In genomic region chr2:138066139-138066806, GRCh38 we compare ENCODE assay signal across 28 cellular contexts.
"Had no signal": no experiment of that assay in that cellular context is flagged by ENCODE, and none has a peak within 500 bp of the region (broad histone marks: within the 10 kb centered on the region; RNA-seq: fewer than 3 reads in every experiment).

No MANE protein-coding gene starts in this region.

- H3K27me3 ChIP-seq: ovary, stomach, thyroid gland, tibial nerve, upper lobe of left lung, vagina had no signal

- H3K36me3 ChIP-seq: neural progenitor cell, ovary, stomach, thoracic aorta, thyroid gland, tibial nerve, upper lobe of left lung, vagina had no signal

- H3K4me1 Mint-ChIP-seq: natural killer cell; nephron; neural progenitor cell; stimulated activated effector memory CD8-positive, alpha-beta T cell treated with anti-CD3 and anti-CD28 coated beads, Interleukin-12 subunit alpha, Interleukin-12 subunit beta, amount 100 ng/mL, for 72 hours; stimulated activated naive B cell treated with anti-CD40 and anti-IgM and Interleukin-4, amounts not matched to agents 10 μg/mL and 1 μg/mL and 100 μg/mL, for 72 hours had no signal

- H3K4me1 ChIP-seq: parathyroid adenoma, psoas muscle, thyroid gland, tibial nerve, upper lobe of left lung, vagina had no signal

- H3K27ac Mint-ChIP-seq: natural killer cell; nephron; neural progenitor cell; progenitor cell of endocrine pancreas; stimulated activated effector memory CD8-positive, alpha-beta T cell treated with anti-CD3 and anti-CD28 coated beads, Interleukin-12 subunit alpha, Interleukin-12 subunit beta, amount 100 ng/mL, for 72 hours; stimulated activated naive B cell treated with anti-CD40 and anti-IgM and Interleukin-4, amounts not matched to agents 10 μg/mL and 1 μg/mL and 100 μg/mL, for 72 hours; stimulated activated naive CD8-positive, alpha-beta T cell treated with anti-CD3 and anti-CD28 coated beads, Interleukin-15, Interleukin-2, amounts not matched to agents 100 ng/mL and 50 ng/mL, for 24 hours had no signal

- H3K4me3 Mint-ChIP-seq: natural killer cell; nephron; neural progenitor cell; stimulated activated effector memory CD8-positive, alpha-beta T cell treated with anti-CD3 and anti-CD28 coated beads, Interleukin-12 subunit alpha, Interleukin-12 subunit beta, amount 100 ng/mL, for 72 hours; stimulated activated naive B cell treated with anti-CD40 and anti-IgM and Interleukin-4, amounts not matched to agents 10 μg/mL and 1 μg/mL and 100 μg/mL, for 72 hours; stimulated activated naive CD8-positive, alpha-beta T cell treated with anti-CD3 and anti-CD28 coated beads, Interleukin-15, Interleukin-2, amounts not matched to agents 100 ng/mL and 50 ng/mL, for 24 hours had no signal

- H3K36me3 Mint-ChIP-seq: natural killer cell; neural progenitor cell; stimulated activated effector memory CD8-positive, alpha-beta T cell treated with anti-CD3 and anti-CD28 coated beads, Interleukin-12 subunit alpha, Interleukin-12 subunit beta, amount 100 ng/mL, for 72 hours; stimulated activated naive B cell treated with anti-CD40 and anti-IgM and Interleukin-4, amounts not matched to agents 10 μg/mL and 1 μg/mL and 100 μg/mL, for 72 hours had no signal

- H3K9me3 ChIP-seq: ovary, psoas muscle, stomach, thoracic aorta, thyroid gland, upper lobe of left lung, vagina had no signal

- H3K4me3 ChIP-seq: neural progenitor cell, ovary, psoas muscle, skin epidermis, stomach, thoracic aorta, thyroid gland, tibial nerve, upper lobe of left lung, vagina had no signal

- H3K27ac ChIP-seq: neural progenitor cell, ovary, parathyroid adenoma, psoas muscle, skin epidermis, stomach, thoracic aorta, thyroid gland, tibial nerve, upper lobe of left lung, vagina had no signal

- ATAC-seq: natural killer cell; psoas muscle; right cardiac atrium; sciatic nerve; stimulated activated effector memory CD8-positive, alpha-beta T cell treated with anti-CD3 and anti-CD28 coated beads, Interleukin-12 subunit alpha, Interleukin-12 subunit beta, amount 100 ng/mL, for 72 hours; stimulated activated naive B cell treated with anti-CD40 and anti-IgM and Interleukin-4, amounts not matched to agents 10 μg/mL and 1 μg/mL and 100 μg/mL, for 72 hours had no signal

- H3K9me3 Mint-ChIP-seq: nephron; neural progenitor cell; stimulated activated naive B cell treated with anti-CD40 and anti-IgM and Interleukin-4, amounts not matched to agents 10 μg/mL and 1 μg/mL and 100 μg/mL, for 72 hours had no signal

- H3K4me2 ChIP-seq: neural progenitor cell had no signal

- H3K27me3 Mint-ChIP-seq: progenitor cell of endocrine pancreas; stimulated activated naive CD8-positive, alpha-beta T cell treated with anti-CD3 and anti-CD28 coated beads, Interleukin-15, Interleukin-2, amounts not matched to agents 100 ng/mL and 50 ng/mL, for 24 hours had no signal

- H3K9ac ChIP-seq: neural progenitor cell, parathyroid adenoma had no signal

- H3K79me2 ChIP-seq: parathyroid adenoma had no signal

- FAIRE-seq: urothelium cell line had no signal

- H2AFZ ChIP-seq: neural progenitor cell, parathyroid adenoma had no signal

- DNase-seq: natural killer cell; occipital lobe; ovary; posterior cingulate gyrus; psoas muscle; right cardiac atrium; stimulated activated CD4-positive, alpha-beta T cell treated with anti-CD3 and anti-CD28 coated beads, Interleukin-15, amount 100 ng/mL, for 24 hours; stimulated activated CD4-positive, alpha-beta T cell treated with anti-CD3 and anti-CD28 coated beads, Interleukin-2, amount 100 ng/mL, for 24 hours; stimulated activated CD4-positive, alpha-beta T cell treated with anti-CD3 and anti-CD28 coated beads, Interleukin-2, amount 100 ng/mL, for 48 hours; stimulated activated CD4-positive, alpha-beta T cell treated with anti-CD3 and anti-CD28 coated beads, Interleukin-4, amount 100 ng/mL, for 24 hours; stimulated activated naive B cell treated with anti-CD40 and anti-IgM and Interleukin-4, amounts not matched to agents 10 μg/mL and 1 μg/mL and 100 μg/mL, for 72 hours; stimulated activated naive CD4-positive, alpha-beta T cell treated with Interleukin-2 at 50 U/mL for 16 hours; stomach; thyroid gland; trophoblast cell; upper lobe of left lung had no signal
